8 cellular contexts compared by ENCODE assay signal in the genomic region with DNA sequence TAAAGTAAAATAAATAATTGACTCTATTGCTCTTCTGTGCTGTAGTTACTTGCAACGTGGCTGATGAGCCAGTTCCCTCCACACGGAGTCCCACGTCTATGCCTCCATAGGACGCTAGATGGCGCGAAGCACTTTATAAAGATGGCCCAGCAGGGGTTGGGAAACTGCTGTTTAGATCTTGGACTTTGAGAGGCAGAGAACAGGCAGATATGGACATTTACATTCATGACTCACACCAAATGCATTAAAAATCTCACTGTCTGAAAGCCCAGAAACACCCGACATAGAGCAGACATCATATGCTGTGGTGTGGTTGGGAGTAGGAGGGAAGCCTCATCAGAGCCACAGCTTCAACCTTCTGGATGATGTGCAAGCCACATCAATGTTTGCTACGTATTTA.
DNase-seq lines count a peak whose midpoint lies in the region; ATAC-seq and TF ChIP-seq lines count a peak whose summit lies in the region.

No MANE protein-coding gene starts in this region.

- no peak overlapping the region for H3K4me3 Mint-ChIP-seq in T-helper 17 cell

- H3K36me3 Mint-ChIP-seq in T-helper 17 cell (ENCODE audit: low read depth): no peaks in the 10 kb centered on the region

- ATAC-seq in GM18868 (IDR thresholded peaks at IDR 0.05; ENCODE audit: unreplicated experiment): peak; percentile 99
- peak; percentile 99 for ATAC-seq in HG03045 (IDR thresholded peaks at IDR 0.05; ENCODE audit: unreplicated experiment)
- ATAC-seq in T-helper 17 cell: peak; percentile 64

- H3K36me3 ChIP-seq in kidney epithelial cell (ENCODE audit: control insufficient read depth, insufficient read depth, low read length): no peaks in the 10 kb centered on the region

- peaks cover 12% of the 10 kb centered on the region for H3K27me3 Mint-ChIP-seq in T-helper 17 cell

- peak; percentile 94 for TF ChIP-seq CTCF in kidney epithelial cell (IDR thresholded peaks at IDR 0.05; ENCODE audit: insufficient read depth, low read length, poor library complexity, severe bottlenecking)

- H3K27ac ChIP-seq in caudate nucleus (ENCODE audit: low read depth, low read length): no peak overlapping the region

- no peak overlapping the region for H3K27ac Mint-ChIP-seq in T-helper 17 cell

- H3K9me3 ChIP-seq in T-helper 17 cell (ENCODE audit: control insufficient read depth, low read length, poor library complexity, severe bottlenecking): no peaks in the 10 kb centered on the region

- H3K4me3 ChIP-seq in kidney epithelial cell (ENCODE audit: low read depth, low read length): no peak overlapping the region

- H3K27me3 ChIP-seq in kidney epithelial cell (ENCODE audit: control insufficient read depth, insufficient read depth, low read length): no peaks in the 10 kb centered on the region

- DNase-seq in Ammon's horn (ENCODE audit: low spot score) (peak; percentile 94), NCI-H187 (lab: John Stamatoyannopoulos, UW) (peak; percentile 98 to 99), T-helper 17 cell (no peak), caudate nucleus (lab: John Stamatoyannopoulos, UW) (peak in 58 of 61 donors; percentile 3 to 87 (median 62)), kidney epithelial cell (ENCODE audit: low read depth) (peak; percentile 35)
- peak; percentile 42 for DNase-seq in stimulated activated CD4-positive, alpha-beta T cell treated with anti-CD3 and anti-CD28 coated beads, Interleukin-4, amount 100 ng/mL, for 1 hour

- no peaks in the 10 kb centered on the region for H3K4me1 Mint-ChIP-seq in T-helper 17 cell

Comparison
In these comparisons a context has a peak if more than half of its experiments do, and no peak if none do; other contexts are left out.
1. DNase-seq: peak in Ammon's horn (single experiment), NCI-H187 (2 of 2), caudate nucleus (58 of 61), kidney epithelial cell (single experiment) and stimulated activated CD4-positive, alpha-beta T cell treated with anti-CD3 and anti-CD28 coated beads, Interleukin-4, amount 100 ng/mL, for 1 hour (single experiment); none in T-helper 17 cell (0 of 3).
2. Peak in every context shown above with its lines, with median percentiles within 50 percentile points of each other: ATAC-seq.